24 cellular contexts compared by ENCODE assay signal in the genomic region with DNA sequence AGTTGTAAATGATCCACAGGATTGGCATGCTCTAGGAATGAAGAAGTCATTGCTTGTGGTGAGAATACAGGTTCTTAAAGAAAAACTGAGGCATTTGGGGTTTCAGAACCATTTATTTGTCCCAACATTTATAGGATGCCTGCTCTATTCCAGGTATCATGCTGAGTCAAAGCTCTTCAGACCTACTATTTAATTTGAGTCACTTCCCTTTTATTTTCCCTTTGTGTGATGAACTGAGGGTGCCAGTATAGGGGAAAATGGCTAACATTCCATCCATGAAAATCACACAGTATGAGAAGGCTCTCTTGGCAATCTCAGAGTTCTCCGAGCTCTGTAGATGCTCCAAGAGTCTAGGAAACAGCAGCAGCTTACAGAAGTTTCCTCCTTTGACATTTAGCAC.
DNase-seq lines count a peak whose midpoint lies in the region; ATAC-seq and TF ChIP-seq lines count a peak whose summit lies in the region.
"Had no signal": no experiment of that assay in that cellular context is flagged by ENCODE, and none has a peak within 500 bp of the region (broad histone marks: within the 10 kb centered on the region; RNA-seq: fewer than 3 reads in every experiment).

No MANE protein-coding gene starts in this region.

- peaks cover 0 to 14% of the 10 kb centered on the region in 2 donors for H3K27me3 ChIP-seq in left lung
- H3K27me3 ChIP-seq: BLaER1 treated with 17β-estradiol and CSF1 and Interleukin-3, amounts not matched to agents 10 nM and 100 nM had no signal

- TF ChIP-seq CTCF in left lung (IDR thresholded peaks at IDR 0.05), result no peak

- ATAC-seq in left lung, result peak; percentile 42
- no peak for ATAC-seq in GM18907 (IDR thresholded peaks at IDR 0.05; ENCODE audit: unreplicated experiment)
- ATAC-seq: Right ventricle myocardium inferior had no signal

- intact Hi-C loops in left lung (cut with DNase I), result no loop called here

- no peaks in the 10 kb centered on the region for H3K36me3 ChIP-seq in left lung
- H3K36me3 ChIP-seq: BLaER1 treated with 17β-estradiol and CSF1 and Interleukin-3, amounts not matched to agents 10 nM and 100 nM; tibial artery had no signal

- no peak overlapping the region for H3K4me3 ChIP-seq in left lung
- H3K4me3 ChIP-seq: BLaER1 treated with 17β-estradiol and CSF1 and Interleukin-3, amounts not matched to agents 10 nM and 100 nM; tibial artery had no signal

- DNase-seq in AG08395 (ENCODE audit: low spot score), result peak; percentile 25
- DNase-seq in LoVo (ENCODE audit: low spot score), result peak; percentile 7
- peak; percentile 76 for DNase-seq in astrocyte of the hippocampus (ENCODE audit: low read depth, low spot score)
- no peak for DNase-seq in left lung
- no peak for DNase-seq in SKM-1 (lab: John Stamatoyannopoulos, UW; ENCODE audit: unreplicated experiment)
- DNase-seq in activated CD4-positive, alpha-beta T cell treated with anti-CD3 and anti-CD28 coated beads, Interleukin-2, amount 50 U/mL, for 4 hours, result no peak
- no peak for DNase-seq in NCI-H82 (lab: John Stamatoyannopoulos, UW)
- DNase-seq: activated CD4-positive, alpha-beta memory T cell treated with anti-CD3 and anti-CD28 coated beads for 36 hours; activated gamma-delta T cell treated with Interleukin-2 at 50 U/mL for 16 hours; erythroblast; foreskin melanocyte; H9; hippocampal formation; NCI-H2171 treated with DMSO at 0.1 percent for 48 hours; NCI-H526; nucleus accumbens; retina; stimulated activated CD4-positive, alpha-beta T cell treated with anti-CD3 and anti-CD28 coated beads, Interleukin-2, amount 100 ng/mL, for 48 hours; stimulated activated naive CD4-positive, alpha-beta T cell; T-helper 9 cell; tibial artery had no signal

- no peaks in the 10 kb centered on the region for H3K9me3 ChIP-seq in left lung
- H3K9me3 ChIP-seq: BLaER1 treated with 17β-estradiol and CSF1 and Interleukin-3, amounts not matched to agents 10 nM and 100 nM; tibial artery had no signal

- no peak overlapping the region for H3K27ac ChIP-seq in left lung
- H3K27ac ChIP-seq: BLaER1 treated with 17β-estradiol and CSF1 and Interleukin-3, amounts not matched to agents 10 nM and 100 nM; tibial artery had no signal

- peaks cover 0 to 10% of the 10 kb centered on the region in 2 donors for H3K4me1 ChIP-seq in left lung
- H3K4me1 ChIP-seq: tibial artery had no signal

Comparison
In these comparisons a context has a peak if more than half of its experiments do, and no peak if none do; other contexts are left out.
1. DNase-seq: peak in AG08395 (single experiment), LoVo (single experiment) and astrocyte of the hippocampus (single experiment); none in left lung (0 of 2), SKM-1 (single experiment), activated CD4-positive, alpha-beta T cell treated with anti-CD3 and anti-CD28 coated beads, Interleukin-2, amount 50 U/mL, for 4 hours (0 of 2) and NCI-H82 (single experiment).